Comparison of ENCODE assay signal across 1 cellular context in genomic region chr19:57566396-57567256, GRCh38.
TF ChIP-seq lines count a peak whose summit lies in the region.

No MANE protein-coding gene starts in this region.

TF ChIP-seq in K562, 482 proteins besides CTCF, POLR2A, EP300 and RAD21 (continued from another document and continues in another):
- TF ChIP-seq, protein P1, sequence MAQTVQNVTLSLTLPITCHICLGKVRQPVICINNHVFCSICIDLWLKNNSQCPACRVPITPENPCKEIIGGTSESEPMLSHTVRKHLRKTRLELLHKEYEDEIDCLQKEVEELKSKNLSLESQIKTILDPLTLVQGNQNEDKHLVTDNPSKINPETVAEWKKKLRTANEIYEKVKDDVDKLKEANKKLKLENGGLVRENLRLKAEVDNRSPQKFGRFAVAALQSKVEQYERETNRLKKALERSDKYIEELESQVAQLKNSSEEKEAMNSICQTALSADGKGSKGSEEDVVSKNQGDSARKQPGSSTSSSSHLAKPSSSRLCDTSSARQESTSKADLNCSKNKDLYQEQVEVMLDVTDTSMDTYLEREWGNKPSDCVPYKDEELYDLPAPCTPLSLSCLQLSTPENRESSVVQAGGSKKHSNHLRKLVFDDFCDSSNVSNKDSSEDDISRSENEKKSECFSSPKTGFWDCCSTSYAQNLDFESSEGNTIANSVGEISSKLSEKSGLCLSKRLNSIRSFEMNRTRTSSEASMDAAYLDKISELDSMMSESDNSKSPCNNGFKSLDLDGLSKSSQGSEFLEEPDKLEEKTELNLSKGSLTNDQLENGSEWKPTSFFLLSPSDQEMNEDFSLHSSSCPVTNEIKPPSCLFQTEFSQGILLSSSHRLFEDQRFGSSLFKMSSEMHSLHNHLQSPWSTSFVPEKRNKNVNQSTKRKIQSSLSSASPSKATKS (CRISPR knock-in tag; IDR thresholded peaks at IDR 0.05), result no peak
- TF ChIP-seq EZH2 (IDR thresholded peaks at IDR 0.05; ENCODE audit: borderline replicate concordance, low read depth, low read length) (no peak), ZNF436 (CRISPR knock-in tag; IDR thresholded peaks at IDR 0.05) (no peak), CEBPZ (IDR thresholded peaks at IDR 0.05; ENCODE audit: borderline replicate concordance, low read depth, low read length) (peak; percentile 39; the same call in 1 of the 2 replicates), TRIM28 (IDR thresholded peaks at IDR 0.05) (peak; percentile 97), STAT6 (CRISPR knock-in tag; IDR thresholded peaks at IDR 0.05) (no peak), YY1 (IDR thresholded peaks at IDR 0.05; ENCODE audit: borderline replicate concordance in 1 of 3, control insufficient read depth in 1 of 3, extremely low read depth in 1 of 3, insufficient read depth in 3 of 3, insufficient read length in 1 of 3, insufficient replicate concordance in 2 of 3, low read depth in 1 of 3, low read length in 2 of 3) (peak in 1 of 3 experiments; percentile 63), RCOR1 (IDR thresholded peaks at IDR 0.05; ENCODE audit: borderline replicate concordance in 1 of 2, low read depth in 2 of 2, low read length in 2 of 2) (0 out of 4 replicates have a peak, but pooled peaks of 1 of the 2 experiments have one; percentile 28), BMI1 (IDR thresholded peaks at IDR 0.05; ENCODE audit: low read length) (no peak), CBX5 (IDR thresholded peaks at IDR 0.05; ENCODE audit: borderline replicate concordance, low read depth) (peak; percentile 100), JUN (IDR thresholded peaks at IDR 0.05; ENCODE audit: borderline replicate concordance, low read depth, low read length) (peak; percentile 29; the same call in 1 of the 2 replicates), JUN (CRISPR knock-in tag; IDR thresholded peaks at IDR 0.05; ENCODE audit: borderline replicate concordance) (no peak), SP2 (IDR thresholded peaks at IDR 0.05; ENCODE audit: extremely low read depth, low read depth, low read length, poor library complexity, severe bottlenecking) (no peak), SMARCA4 (IDR thresholded peaks at IDR 0.05) (no peak), THRAP3 (IDR thresholded peaks at IDR 0.05; ENCODE audit: borderline replicate concordance) (no peak), WHSC1 (IDR thresholded peaks at IDR 0.05; ENCODE audit: low read length) (no peak), SMARCB1 (IDR thresholded peaks at IDR 0.05; ENCODE audit: insufficient read length, low read depth) (no peak), CGGBP1 (CRISPR knock-in tag; IDR thresholded peaks at IDR 0.05) (no peak), XRCC5 (IDR thresholded peaks at IDR 0.05; ENCODE audit: low read depth, low read length) (0 out of 2 replicates have a peak, but pooled peaks have one; percentile 30), TRIM24 (IDR thresholded peaks at IDR 0.05) (0 out of 4 replicates have a peak, but pooled peaks of 1 of the 2 experiments have one; percentile 44), COPS2 (conservative IDR thresholded peaks at IDR 0.05) (no peak), ARID2 (IDR thresholded peaks at IDR 0.05) (no peak), TSC22D4 (tag; IDR thresholded peaks at IDR 0.05) (no peak), FUS (optimal IDR thresholded peaks at IDR 0.05; ENCODE audit: low read depth, low read length) (no peak), NCOA4 (IDR thresholded peaks at IDR 0.05; ENCODE audit: partially characterized antibody) (no peak), CXXC5 (CRISPR knock-in tag; IDR thresholded peaks at IDR 0.05) (no peak), ZNF143 (CRISPR knock-in tag; IDR thresholded peaks at IDR 0.05) (no peak), ZBTB26 (CRISPR knock-in tag; IDR thresholded peaks at IDR 0.05) (no peak), ZNF696 (CRISPR knock-in tag; conservative IDR thresholded peaks at IDR 0.05) (no peak), XRCC3 (IDR thresholded peaks at IDR 0.05) (0 out of 2 replicates have a peak, but pooled peaks have one; percentile 60), CHD2 (IDR thresholded peaks at IDR 0.05; ENCODE audit: low read depth, low read length) (no peak), MEF2D (tag; conservative IDR thresholded peaks at IDR 0.05; ENCODE audit: low read depth) (no peak)
- TF ChIP-seq, protein P2, sequence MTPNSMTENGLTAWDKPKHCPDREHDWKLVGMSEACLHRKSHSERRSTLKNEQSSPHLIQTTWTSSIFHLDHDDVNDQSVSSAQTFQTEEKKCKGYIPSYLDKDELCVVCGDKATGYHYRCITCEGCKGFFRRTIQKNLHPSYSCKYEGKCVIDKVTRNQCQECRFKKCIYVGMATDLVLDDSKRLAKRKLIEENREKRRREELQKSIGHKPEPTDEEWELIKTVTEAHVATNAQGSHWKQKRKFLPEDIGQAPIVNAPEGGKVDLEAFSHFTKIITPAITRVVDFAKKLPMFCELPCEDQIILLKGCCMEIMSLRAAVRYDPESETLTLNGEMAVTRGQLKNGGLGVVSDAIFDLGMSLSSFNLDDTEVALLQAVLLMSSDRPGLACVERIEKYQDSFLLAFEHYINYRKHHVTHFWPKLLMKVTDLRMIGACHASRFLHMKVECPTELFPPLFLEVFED (CRISPR knock-in tag; conservative IDR thresholded peaks at IDR 0.05), result no peak
- TF ChIP-seq, protein P3, sequence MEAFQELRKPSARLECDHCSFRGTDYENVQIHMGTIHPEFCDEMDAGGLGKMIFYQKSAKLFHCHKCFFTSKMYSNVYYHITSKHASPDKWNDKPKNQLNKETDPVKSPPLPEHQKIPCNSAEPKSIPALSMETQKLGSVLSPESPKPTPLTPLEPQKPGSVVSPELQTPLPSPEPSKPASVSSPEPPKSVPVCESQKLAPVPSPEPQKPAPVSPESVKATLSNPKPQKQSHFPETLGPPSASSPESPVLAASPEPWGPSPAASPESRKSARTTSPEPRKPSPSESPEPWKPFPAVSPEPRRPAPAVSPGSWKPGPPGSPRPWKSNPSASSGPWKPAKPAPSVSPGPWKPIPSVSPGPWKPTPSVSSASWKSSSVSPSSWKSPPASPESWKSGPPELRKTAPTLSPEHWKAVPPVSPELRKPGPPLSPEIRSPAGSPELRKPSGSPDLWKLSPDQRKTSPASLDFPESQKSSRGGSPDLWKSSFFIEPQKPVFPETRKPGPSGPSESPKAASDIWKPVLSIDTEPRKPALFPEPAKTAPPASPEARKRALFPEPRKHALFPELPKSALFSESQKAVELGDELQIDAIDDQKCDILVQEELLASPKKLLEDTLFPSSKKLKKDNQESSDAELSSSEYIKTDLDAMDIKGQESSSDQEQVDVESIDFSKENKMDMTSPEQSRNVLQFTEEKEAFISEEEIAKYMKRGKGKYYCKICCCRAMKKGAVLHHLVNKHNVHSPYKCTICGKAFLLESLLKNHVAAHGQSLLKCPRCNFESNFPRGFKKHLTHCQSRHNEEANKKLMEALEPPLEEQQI (IDR thresholded peaks at IDR 0.05), result no peak
- TF ChIP-seq, protein P4, sequence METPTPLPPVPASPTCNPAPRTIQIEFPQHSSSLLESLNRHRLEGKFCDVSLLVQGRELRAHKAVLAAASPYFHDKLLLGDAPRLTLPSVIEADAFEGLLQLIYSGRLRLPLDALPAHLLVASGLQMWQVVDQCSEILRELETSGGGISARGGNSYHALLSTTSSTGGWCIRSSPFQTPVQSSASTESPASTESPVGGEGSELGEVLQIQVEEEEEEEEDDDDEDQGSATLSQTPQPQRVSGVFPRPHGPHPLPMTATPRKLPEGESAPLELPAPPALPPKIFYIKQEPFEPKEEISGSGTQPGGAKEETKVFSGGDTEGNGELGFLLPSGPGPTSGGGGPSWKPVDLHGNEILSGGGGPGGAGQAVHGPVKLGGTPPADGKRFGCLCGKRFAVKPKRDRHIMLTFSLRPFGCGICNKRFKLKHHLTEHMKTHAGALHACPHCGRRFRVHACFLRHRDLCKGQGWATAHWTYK (CRISPR knock-in tag; IDR thresholded peaks at IDR 0.05), result no peak
- TF ChIP-seq, protein P5, sequence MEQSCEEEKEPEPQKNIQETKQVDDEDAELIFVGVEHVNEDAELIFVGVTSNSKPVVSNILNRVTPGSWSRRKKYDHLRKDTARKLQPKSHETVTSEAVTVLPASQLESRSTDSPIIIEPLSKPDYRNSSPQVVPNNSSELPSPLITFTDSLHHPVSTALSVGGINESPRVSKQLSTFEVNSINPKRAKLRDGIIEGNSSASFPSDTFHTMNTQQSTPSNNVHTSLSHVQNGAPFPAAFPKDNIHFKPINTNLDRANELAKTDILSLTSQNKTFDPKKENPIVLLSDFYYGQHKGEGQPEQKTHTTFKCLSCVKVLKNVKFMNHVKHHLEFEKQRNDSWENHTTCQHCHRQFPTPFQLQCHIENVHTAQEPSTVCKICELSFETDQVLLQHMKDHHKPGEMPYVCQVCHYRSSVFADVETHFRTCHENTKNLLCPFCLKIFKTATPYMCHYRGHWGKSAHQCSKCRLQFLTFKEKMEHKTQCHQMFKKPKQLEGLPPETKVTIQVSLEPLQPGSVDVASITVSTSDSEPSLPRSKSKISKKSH (CRISPR knock-in tag; IDR thresholded peaks at IDR 0.05), result peak; percentile 93
- TF ChIP-seq, protein P6, sequence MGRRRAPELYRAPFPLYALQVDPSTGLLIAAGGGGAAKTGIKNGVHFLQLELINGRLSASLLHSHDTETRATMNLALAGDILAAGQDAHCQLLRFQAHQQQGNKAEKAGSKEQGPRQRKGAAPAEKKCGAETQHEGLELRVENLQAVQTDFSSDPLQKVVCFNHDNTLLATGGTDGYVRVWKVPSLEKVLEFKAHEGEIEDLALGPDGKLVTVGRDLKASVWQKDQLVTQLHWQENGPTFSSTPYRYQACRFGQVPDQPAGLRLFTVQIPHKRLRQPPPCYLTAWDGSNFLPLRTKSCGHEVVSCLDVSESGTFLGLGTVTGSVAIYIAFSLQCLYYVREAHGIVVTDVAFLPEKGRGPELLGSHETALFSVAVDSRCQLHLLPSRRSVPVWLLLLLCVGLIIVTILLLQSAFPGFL (CRISPR knock-in tag; IDR thresholded peaks at IDR 0.05), result no peak
- TF ChIP-seq, protein P7, sequence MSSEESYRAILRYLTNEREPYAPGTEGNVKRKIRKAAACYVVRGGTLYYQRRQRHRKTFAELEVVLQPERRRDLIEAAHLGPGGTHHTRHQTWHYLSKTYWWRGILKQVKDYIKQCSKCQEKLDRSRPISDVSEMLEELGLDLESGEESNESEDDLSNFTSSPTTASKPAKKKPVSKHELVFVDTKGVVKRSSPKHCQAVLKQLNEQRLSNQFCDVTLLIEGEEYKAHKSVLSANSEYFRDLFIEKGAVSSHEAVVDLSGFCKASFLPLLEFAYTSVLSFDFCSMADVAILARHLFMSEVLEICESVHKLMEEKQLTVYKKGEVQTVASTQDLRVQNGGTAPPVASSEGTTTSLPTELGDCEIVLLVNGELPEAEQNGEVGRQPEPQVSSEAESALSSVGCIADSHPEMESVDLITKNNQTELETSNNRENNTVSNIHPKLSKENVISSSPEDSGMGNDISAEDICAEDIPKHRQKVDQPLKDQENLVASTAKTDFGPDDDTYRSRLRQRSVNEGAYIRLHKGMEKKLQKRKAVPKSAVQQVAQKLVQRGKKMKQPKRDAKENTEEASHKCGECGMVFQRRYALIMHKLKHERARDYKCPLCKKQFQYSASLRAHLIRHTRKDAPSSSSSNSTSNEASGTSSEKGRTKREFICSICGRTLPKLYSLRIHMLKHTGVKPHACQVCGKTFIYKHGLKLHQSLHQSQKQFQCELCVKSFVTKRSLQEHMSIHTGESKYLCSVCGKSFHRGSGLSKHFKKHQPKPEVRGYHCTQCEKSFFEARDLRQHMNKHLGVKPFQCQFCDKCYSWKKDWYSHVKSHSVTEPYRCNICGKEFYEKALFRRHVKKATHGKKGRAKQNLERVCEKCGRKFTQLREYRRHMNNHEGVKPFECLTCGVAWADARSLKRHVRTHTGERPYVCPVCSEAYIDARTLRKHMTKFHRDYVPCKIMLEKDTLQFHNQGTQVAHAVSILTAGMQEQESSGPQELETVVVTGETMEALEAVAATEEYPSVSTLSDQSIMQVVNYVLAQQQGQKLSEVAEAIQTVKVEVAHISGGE (CRISPR knock-in tag; IDR thresholded peaks at IDR 0.05), result no peak
